ENCODE assay signal across 8 cellular contexts in genomic region chr7:23598321-23598720, GRCh38. TPM values are rescaled to one million over a fixed set of nuclear protein-coding genes. Genes with fewer than 3 reads are reported as not detected.
A peak's percentile ranks its signal among the peaks of the same experiment; 100 is the strongest.
DNase-seq lines count a peak whose midpoint lies in the region; ATAC-seq and TF ChIP-seq lines count a peak whose summit lies in the region.

No MANE protein-coding gene starts in this region.

- intact Hi-C loops in A673 (cut with micrococcal nuclease; ENCODE audit: unreplicated experiment), result no loop called here

- no peaks in the 10 kb centered on the region for H3K36me3 Mint-ChIP-seq in memory B cell

- no peaks in the 10 kb centered on the region for H3K27me3 ChIP-seq in A673 (replicated peaks; ENCODE audit: insufficient read depth, low read depth, low read length, poor library complexity)

- in situ Hi-C loops in astrocyte of the spinal cord (cut with HindIII; ENCODE audit: low sequenced_read_pairs), result no loop called here

- H3K27ac ChIP-seq in A673 (ENCODE audit: low read depth, low read length, poor library complexity, severe bottlenecking), result no peak overlapping the region

- H3K4me3 Mint-ChIP-seq in memory B cell, result peak overlapping the region; percentile 95

- no peaks in the 10 kb centered on the region for H3K27me3 Mint-ChIP-seq in memory B cell

- DNase-seq in A673 (ENCODE audit: low spot score) (no peak), HFF-Myc (ENCODE audit: extremely low read depth, low read depth) (no peak), astrocyte of the spinal cord (ENCODE audit: low read depth, low spot score) (no peak), memory B cell (ENCODE audit: low spot score in 2 of 2) (no peak), kidney glomerular epithelial cell (lab: John Stamatoyannopoulos, UW) (no peak), NCI-H2081 (lab: John Stamatoyannopoulos, UW) (no peak), HCEC 1CT (no peak)
- no peak for DNase-seq in stimulated activated CD4-positive, alpha-beta T cell treated with anti-CD3 and anti-CD28 coated beads, Interleukin-2, amount 100 ng/mL, for 24 hours

- H3K36me3 ChIP-seq in A673 (ENCODE audit: insufficient read depth, low read length, poor library complexity, severe bottlenecking), result no peaks in the 10 kb centered on the region

- CTCF ChIA-PET in A673 (lab: Charles Lee), result interaction anchor here (1.1 kb wide), 1 partner anchor 19 kb away, joined by 5 read pairs; no protein-coding TSS in a partner anchor

- no peaks in the 10 kb centered on the region for H3K4me1 ChIP-seq in A673 (ENCODE audit: insufficient read depth, low read length, poor library complexity, severe bottlenecking)

- TF ChIP-seq CTCF in A673 (conservative IDR thresholded peaks at IDR 0.05; ENCODE audit: low read depth, low read length) (no peak), HFF-Myc (IDR thresholded peaks at IDR 0.05; ENCODE audit: low read depth, low read length, missing control alignments) (no peak), astrocyte of the spinal cord (IDR thresholded peaks at IDR 0.05; ENCODE audit: low read depth, low read length) (no peak)

- POLR2A ChIA-PET in A673 (lab: Charles Lee; ENCODE audit: low non-redundant PET), result no interaction called here

- peak overlapping the region; percentile 82 for H3K4me3 ChIP-seq in A673 (ENCODE audit: low read depth, low read length, poor library complexity, severe bottlenecking)
- H3K4me3 ChIP-seq in HFF-Myc (replicated peaks; ENCODE audit: low read depth, low read length), result peak overlapping the region; percentile 67
- H3K4me3 ChIP-seq in astrocyte of the spinal cord (ENCODE audit: low read depth, low read length), result peak overlapping the region; percentile 77

- no peaks in the 10 kb centered on the region for H3K9me3 ChIP-seq in A673 (ENCODE audit: low read depth, low read length, poor library complexity, severe bottlenecking)

- peaks cover 32% of the 10 kb centered on the region for H3K4me1 Mint-ChIP-seq in memory B cell

- peaks cover 1% of the 10 kb centered on the region for H3K9me3 Mint-ChIP-seq in memory B cell

- no TSS peak for BruUV-seq in A673 (replicated peaks; lab: Mats Ljungman, UMichigan)

- H3K27ac Mint-ChIP-seq in memory B cell, result peak overlapping the region; percentile 93

- no peak for ATAC-seq in memory B cell (ENCODE audit: low read depth)

RNA-seq across cellular contexts. Expression of gene CCDC126, which starts 1.1 kb away (rescaled TPM):
- total RNA-seq in A673 (2021), result 4.9 and 7.4 TPM in 2 replicates
